In genomic region chr5:29114331-29114768, GRCh38 we compare ENCODE assay signal across 17 cellular contexts.
"Had no signal": no experiment of that assay in that cellular context is flagged by ENCODE, and none has a peak within 500 bp of the region (broad histone marks: within the 10 kb centered on the region; RNA-seq: fewer than 3 reads in every experiment).

No MANE protein-coding gene starts in this region.

- H3K9me3 ChIP-seq: lower lobe of right lung, neutrophil, thoracic aorta had no signal

- H3K36me3 ChIP-seq: lower lobe of right lung, neutrophil, right atrium auricular region, thoracic aorta had no signal

- H3K4me1 ChIP-seq: lower lobe of right lung, right atrium auricular region had no signal

- H3K4me3 ChIP-seq: lower lobe of right lung, right atrium auricular region, skin epidermis, thoracic aorta had no signal

- ATAC-seq: activated CD4-positive, CD25-positive, alpha-beta regulatory T cell treated with anti-CD3 and anti-CD28 coated beads, Interleukin-2, amount 50 U/mL, for 24 hours; esophagus mucosa; left cardiac atrium; lower lobe of right lung; stimulated activated naive CD8-positive, alpha-beta T cell treated with anti-CD3 and anti-CD28 coated beads, Interleukin-15, amount 100 ng/mL, for 72 hours had no signal

- H3K27ac ChIP-seq: lower lobe of right lung, neutrophil, right atrium auricular region, skin epidermis, thoracic aorta had no signal

- FAIRE-seq: endometrium had no signal

- H3K27me3 ChIP-seq: neutrophil, right atrium auricular region had no signal

- DNase-seq: activated effector memory CD4-positive, alpha-beta T cell treated with anti-CD3 and anti-CD28 coated beads, Interleukin-2, amount 50 U/mL, for 16 hours; activated naive CD8-positive, alpha-beta T cell treated with anti-CD3 and anti-CD28 coated beads for 36 hours; activated T-cell treated with anti-CD3 and anti-CD28 coated beads, Interleukin-2, amount 50 U/mL, for 24 hours; immature natural killer cell; left cardiac atrium; lower lobe of right lung; midbrain; naive B cell; stimulated activated CD4-positive, alpha-beta T cell treated with anti-CD3 and anti-CD28 coated beads, Interleukin-4, amount 100 ng/mL, for 4 hours; stimulated activated naive CD8-positive, alpha-beta T cell treated with anti-CD3 and anti-CD28 coated beads, Interleukin-15, amount 100 ng/mL, for 72 hours had no signal
